34 cellular contexts compared by ENCODE assay signal in the genomic region with DNA sequence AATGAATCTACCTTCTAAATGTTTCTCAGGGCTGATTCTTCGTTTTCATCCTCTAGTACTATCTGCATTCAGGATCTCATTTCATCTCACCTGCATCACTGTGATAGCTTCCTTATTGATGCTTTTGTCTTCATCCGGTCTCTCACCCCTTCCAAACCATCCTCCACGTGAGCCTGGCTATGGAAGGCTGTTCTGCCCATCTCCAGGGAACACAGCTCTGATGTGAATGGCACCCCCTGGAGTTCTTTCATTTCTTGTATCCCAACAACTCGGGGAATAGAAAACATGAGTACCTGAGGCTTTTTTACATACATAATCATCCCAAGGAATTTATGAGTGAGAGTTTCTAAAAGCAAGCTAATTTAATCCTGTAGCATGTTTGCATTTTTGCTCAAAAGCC. TPM values are rescaled to one million over a fixed set of nuclear protein-coding genes. Genes with fewer than 3 reads are reported as not detected.
"Had no signal": no experiment of that assay in that cellular context is flagged by ENCODE, and none has a peak within 500 bp of the region (broad histone marks: within the 10 kb centered on the region; RNA-seq: fewer than 3 reads in every experiment).

No MANE protein-coding gene starts in this region.

- H3K4me1 Mint-ChIP-seq: naive thymus-derived CD8-positive, alpha-beta T cell; stimulated activated effector memory CD8-positive, alpha-beta T cell treated with anti-CD3 and anti-CD28 coated beads, Interleukin-12 subunit alpha, Interleukin-12 subunit beta, amount 100 ng/mL, for 72 hours had no signal

- H3K4me3 Mint-ChIP-seq: dendritic cell treated with granulocyte-macrophage colony-stimulating factor and Interleukin-4, amounts not matched to agents 40 ng/mL and 50 ng/mL, for 4 days; naive thymus-derived CD8-positive, alpha-beta T cell; stimulated activated effector memory CD8-positive, alpha-beta T cell treated with anti-CD3 and anti-CD28 coated beads, Interleukin-12 subunit alpha, Interleukin-12 subunit beta, amount 100 ng/mL, for 72 hours had no signal

- H3K27ac Mint-ChIP-seq: dendritic cell treated with granulocyte-macrophage colony-stimulating factor and Interleukin-4, amounts not matched to agents 40 ng/mL and 50 ng/mL, for 4 days; naive thymus-derived CD8-positive, alpha-beta T cell; progenitor cell of endocrine pancreas; stimulated activated effector memory CD8-positive, alpha-beta T cell treated with anti-CD3 and anti-CD28 coated beads, Interleukin-12 subunit alpha, Interleukin-12 subunit beta, amount 100 ng/mL, for 72 hours had no signal

- H3K4me2 ChIP-seq: hepatocyte had no signal

- H3K27me3 Mint-ChIP-seq: dendritic cell treated with granulocyte-macrophage colony-stimulating factor and Interleukin-4, amounts not matched to agents 40 ng/mL and 50 ng/mL, for 4 days; progenitor cell of endocrine pancreas had no signal

- H3K4me3 ChIP-seq: colonic mucosa, esophagus muscularis mucosa, gastroesophageal sphincter, heart left ventricle, hepatocyte, lung, pancreas, sigmoid colon, thoracic aorta, tibial nerve, upper lobe of left lung had no signal

- DNase-seq: colonic mucosa; effector CD8-positive, alpha-beta T cell; foreskin keratinocyte; heart left ventricle; kidney; naive thymus-derived CD8-positive, alpha-beta T cell; pancreas; sigmoid colon; stimulated activated CD4-positive, alpha-beta T cell treated with anti-CD3 and anti-CD28 coated beads, Interleukin-2, amount 100 ng/mL, for 24 hours; stimulated activated CD4-positive, alpha-beta T cell treated with anti-CD3 and anti-CD28 coated beads, Interleukin-4, amount 100 ng/mL, for 24 hours; stimulated activated naive CD8-positive, alpha-beta T cell treated with anti-CD3 and anti-CD28 coated beads, Interleukin-15, Interleukin-2, amounts not matched to agents 100 U/mL and 50 U/mL, for 24 hours; upper lobe of left lung had no signal

- H3K27ac ChIP-seq: colonic mucosa, esophagus muscularis mucosa, foreskin keratinocyte, gastroesophageal sphincter, heart left ventricle, hepatocyte, neutrophil, pancreas, sigmoid colon, thoracic aorta, tibial nerve, upper lobe of left lung had no signal

- H3K36me3 ChIP-seq: colonic mucosa, esophagus muscularis mucosa, gastroesophageal sphincter, heart left ventricle, neutrophil, pancreas, sigmoid colon, thoracic aorta, tibial nerve, upper lobe of left lung had no signal

- H3K79me2 ChIP-seq: hepatocyte had no signal

- ATAC-seq: foreskin keratinocyte; gastroesophageal sphincter; heart left ventricle; left lobe of liver; naive thymus-derived CD8-positive, alpha-beta T cell; pancreas; stimulated activated effector memory CD8-positive, alpha-beta T cell treated with anti-CD3 and anti-CD28 coated beads, Interleukin-12 subunit alpha, Interleukin-12 subunit beta, amount 100 ng/mL, for 72 hours; stimulated activated naive CD8-positive, alpha-beta T cell treated with anti-CD3 and anti-CD28 coated beads, Interleukin-15, Interleukin-2, amounts not matched to agents 100 U/mL and 50 U/mL, for 24 hours had no signal

- FAIRE-seq: endothelial cell of umbilical vein, kidney, pancreas, urothelium cell line had no signal

- H2AFZ ChIP-seq: hepatocyte had no signal

- H3K27me3 ChIP-seq: colonic mucosa, esophagus muscularis mucosa, foreskin keratinocyte, gastroesophageal sphincter, heart left ventricle, hepatocyte, neutrophil, pancreas, sigmoid colon, tibial nerve, upper lobe of left lung had no signal

- H3K9me3 Mint-ChIP-seq: naive thymus-derived CD8-positive, alpha-beta T cell; stimulated activated effector memory CD8-positive, alpha-beta T cell treated with anti-CD3 and anti-CD28 coated beads, Interleukin-12 subunit alpha, Interleukin-12 subunit beta, amount 100 ng/mL, for 72 hours had no signal

- H3K9me3 ChIP-seq: colonic mucosa, esophagus muscularis mucosa, gastroesophageal sphincter, heart left ventricle, neutrophil, pancreas, sigmoid colon, thoracic aorta, upper lobe of left lung had no signal

- H3K36me3 Mint-ChIP-seq: naive thymus-derived CD8-positive, alpha-beta T cell; stimulated activated effector memory CD8-positive, alpha-beta T cell treated with anti-CD3 and anti-CD28 coated beads, Interleukin-12 subunit alpha, Interleukin-12 subunit beta, amount 100 ng/mL, for 72 hours had no signal

- H3K4me1 ChIP-seq: colonic mucosa, esophagus muscularis mucosa, foreskin keratinocyte, gastroesophageal sphincter, heart left ventricle, pancreas, sigmoid colon, tibial nerve, upper lobe of left lung had no signal

RNA-seq across cellular contexts. Expression of a gene that starts 8.8 kb away (rescaled TPM):
- total RNA-seq: endothelial cell of umbilical vein, epithelial cell of proximal tubule, esophagus muscularis mucosa, fibroblast of lung, foreskin keratinocyte, gastroesophageal sphincter, heart left ventricle, kidney, mesenteric fat pad, thoracic aorta, tibial nerve had no signal
- polyA plus RNA-seq: foreskin keratinocyte, heart left ventricle, pancreas had no signal

RNA-seq across cellular contexts. Expression of a gene that starts 29.8 kb away (rescaled TPM):
- total RNA-seq: chondrocyte; colonic mucosa; endothelial cell of umbilical vein; epithelial cell of proximal tubule; esophagus muscularis mucosa; fibroblast of lung; foreskin keratinocyte; gastroesophageal sphincter; heart left ventricle; hepatocyte; left lobe of liver; liver; lung; mesenteric fat pad; myocyte; naive thymus-derived CD8-positive, alpha-beta T cell; omental fat pad; pancreas; sigmoid colon; skeletal muscle tissue; thoracic aorta; tibial nerve; upper lobe of left lung had no signal
- polyA plus RNA-seq: endothelial cell of umbilical vein; fibroblast of lung; foreskin keratinocyte; heart left ventricle; hepatocyte; liver; lung; naive thymus-derived CD8-positive, alpha-beta T cell; neural cell; pancreas; sigmoid colon had no signal
